Comparison of ENCODE assay signal across 1 cellular context in genomic region chr19:46394398-46394797, GRCh38.
TF ChIP-seq lines count a peak whose summit lies in the region.

No MANE protein-coding gene starts in this region.

TF ChIP-seq in GM12878, 131 proteins besides CTCF, POLR2A, EP300 and RAD21:
- TF ChIP-seq, protein P1, sequence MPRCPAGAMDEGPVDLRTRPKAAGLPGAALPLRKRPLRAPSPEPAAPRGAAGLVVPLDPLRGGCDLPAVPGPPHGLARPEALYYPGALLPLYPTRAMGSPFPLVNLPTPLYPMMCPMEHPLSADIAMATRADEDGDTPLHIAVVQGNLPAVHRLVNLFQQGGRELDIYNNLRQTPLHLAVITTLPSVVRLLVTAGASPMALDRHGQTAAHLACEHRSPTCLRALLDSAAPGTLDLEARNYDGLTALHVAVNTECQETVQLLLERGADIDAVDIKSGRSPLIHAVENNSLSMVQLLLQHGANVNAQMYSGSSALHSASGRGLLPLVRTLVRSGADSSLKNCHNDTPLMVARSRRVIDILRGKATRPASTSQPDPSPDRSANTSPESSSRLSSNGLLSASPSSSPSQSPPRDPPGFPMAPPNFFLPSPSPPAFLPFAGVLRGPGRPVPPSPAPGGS (IDR thresholded peaks at IDR 0.05; ENCODE audit: borderline replicate concordance, insufficient read depth, low read depth, low read length, poor library complexity, severe bottlenecking) = peak; percentile 7
- TF ChIP-seq REST (IDR thresholded peaks at IDR 0.05; ENCODE audit: low read depth, low read length) = no peak
TF ChIP-seq in GM12878: peak in this region for 1.
